8 cellular contexts compared by ENCODE assay signal in the genomic region with DNA sequence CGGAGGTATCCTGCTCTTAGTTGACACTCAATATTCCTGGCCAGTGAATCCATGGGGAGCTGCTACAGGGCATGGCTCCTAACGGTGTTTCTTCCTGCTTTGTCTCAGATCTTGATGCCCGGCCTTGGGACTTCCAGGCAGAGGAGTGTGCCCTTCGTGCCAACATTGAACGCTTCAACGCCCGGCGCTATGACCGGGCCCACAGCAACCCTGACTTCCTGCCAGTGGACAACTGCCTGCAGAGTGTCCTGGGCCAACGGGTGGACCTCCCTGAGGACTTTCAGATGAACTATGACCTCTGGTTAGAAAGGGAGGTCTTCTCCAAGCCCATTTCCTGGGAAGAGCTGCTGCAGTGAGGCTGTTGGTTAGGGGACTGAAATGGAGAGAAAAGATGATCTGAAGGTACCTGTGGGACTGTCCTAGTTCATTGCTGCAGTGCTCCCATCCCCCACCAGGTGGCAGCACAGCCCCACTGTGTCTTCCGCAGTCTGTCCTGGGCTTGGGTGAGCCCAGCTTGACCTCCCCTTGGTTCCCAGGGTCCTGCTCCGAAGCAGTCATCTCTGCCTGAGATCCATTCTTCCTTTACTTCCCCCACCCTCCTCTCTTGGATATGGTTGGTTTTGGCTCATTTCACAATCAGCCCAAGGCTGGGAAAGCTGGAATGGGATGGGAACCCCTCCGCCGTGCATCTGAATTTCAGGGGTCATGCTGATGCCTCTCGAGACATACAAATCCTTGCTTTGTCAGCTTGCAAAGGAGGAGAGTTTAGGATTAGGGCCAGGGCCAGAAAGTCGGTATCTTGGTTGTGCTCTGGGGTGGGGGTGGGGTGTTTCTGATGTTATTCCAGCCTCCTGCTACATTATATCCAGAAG. TPM values are rescaled to one million over a fixed set of nuclear protein-coding genes. Genes with fewer than 3 reads are reported as not detected.
DNase-seq lines count a peak whose midpoint lies in the region; ATAC-seq and TF ChIP-seq lines count a peak whose summit lies in the region.

No MANE protein-coding gene starts in this region.

- H3K4me3 ChIP-seq in Panc1 (ENCODE audit: low read depth in 2 of 2, low read length in 2 of 2) (no peak overlapping the region), fibroblast of villous mesenchyme (ENCODE audit: low read depth, low read length) (no peak overlapping the region), ovary (no peak overlapping the region), vagina (no peak overlapping the region)

- H3K9me3 ChIP-seq in Panc1 (ENCODE audit: control insufficient read depth, insufficient read depth, low read depth, low read length): no peaks in the 10 kb centered on the region
- no peaks in the 10 kb centered on the region for H3K9me3 ChIP-seq in ovary
- H3K9me3 ChIP-seq in vagina: no peaks in the 10 kb centered on the region

- CTCF ChIA-PET in Panc1 (lab: Charles Lee): interaction anchor here (0.6 to 1.9 kb wide), 4 partner anchors 9 to 87 kb away, joined by 3 to 13 read pairs (median 9); no protein-coding TSS in a partner anchor

- POLR2A ChIA-PET in Panc1 (lab: Charles Lee): no interaction called here

- H3K36me3 ChIP-seq in Panc1 (ENCODE audit: control insufficient read depth, insufficient read depth, low read length) (peaks cover 7% of the 10 kb centered on the region), ovary (no peaks in the 10 kb centered on the region), vagina (peaks cover 8 to 92% of the 10 kb centered on the region in 2 donors)

- 50 to 58% (median 56%) methylated on average over 16 of the region's 16 CpGs for WGBS in ovary, 3 donors

- intact Hi-C loops in Panc1 (cut with micrococcal nuclease; ENCODE audit: unreplicated experiment) (no loop called here), ovary (cut with DNase I) (loop anchor here (2.0 to 10.0 kb wide), 3 partner anchors 51 to 54 kb away; no protein-coding TSS in a partner anchor), vagina (cut with DNase I) (loop anchor here (5.0 kb wide), 1 partner anchor 54 kb away; no protein-coding TSS in a partner anchor)

- peak; percentile 45 for ATAC-seq in GM19351 (IDR thresholded peaks at IDR 0.05; ENCODE audit: unreplicated experiment)
- ATAC-seq in Panc1: peak; percentile 85

- BruUV-seq in Panc1 (replicated peaks; lab: Mats Ljungman, UMichigan): no TSS peak

- H3K4me1 ChIP-seq in Panc1 (ENCODE audit: control insufficient read depth, insufficient read depth, low read length) (no peaks in the 10 kb centered on the region), ovary (ENCODE audit: insufficient read depth) (no peaks in the 10 kb centered on the region), vagina (peaks cover 6% of the 10 kb centered on the region)

- DNase-seq in Ammon's horn (ENCODE audit: low spot score) (peak; percentile 74), Panc1 (ENCODE audit: low read depth, low spot score) (peak; percentile 64), activated T-helper 1 cell treated with Interleukin-2 at 50 U/mL for 16 hours (ENCODE audit: low read depth) (peak; percentile 46), fibroblast of villous mesenchyme (ENCODE audit: low read depth) (peak; percentile 43), ovary (peak; percentile 58 to 85 (median 78)), vagina (ENCODE audit: extremely low spot score in 2 of 2) (no peak), GOT3 (lab: John Stamatoyannopoulos, UW) (no peak)

- no peak for TF ChIP-seq EP300 in ovary (IDR thresholded peaks at IDR 0.05)

- H3K27ac ChIP-seq in Panc1 (ENCODE audit: low read length) (no peak overlapping the region), ovary (no peak overlapping the region), vagina (no peak overlapping the region)

- TF ChIP-seq POLR2A in ovary (IDR thresholded peaks at IDR 0.05) (no peak), vagina (IDR thresholded peaks at IDR 0.05) (no peak)

- in situ Hi-C loops in Panc1 (cut with HindIII; ENCODE audit: low pct_unique_long_range_greater_than_20kb, low sequenced_read_pairs): no loop called here

- H3K27me3 ChIP-seq in Panc1 (ENCODE audit: control insufficient read depth, insufficient read depth, low read length) (no peaks in the 10 kb centered on the region), ovary (no peaks in the 10 kb centered on the region), vagina (no peaks in the 10 kb centered on the region)

- peak; percentile 92 for TF ChIP-seq CTCF in Panc1 (IDR thresholded peaks at IDR 0.05)
- peak; percentile 98 for TF ChIP-seq CTCF in fibroblast of villous mesenchyme (IDR thresholded peaks at IDR 0.05; ENCODE audit: insufficient read depth, low read depth, low read length)
- peak; percentile 86 to 94 (median 87) for TF ChIP-seq CTCF in ovary (IDR thresholded peaks at IDR 0.05)
- peak; percentile 65 to 93 (median 82) for TF ChIP-seq CTCF in vagina (IDR thresholded peaks at IDR 0.05)

RNA-seq across cellular contexts. Expression of gene ALX3, which starts 16.7 kb away (rescaled TPM):
- total RNA-seq in Panc1 (2021; ENCODE audit: unreplicated experiment) (not detected), fibroblast of villous mesenchyme (not detected in 2 replicates), ovary (under 1 TPM in 4 of 7 donors, not detected in 3; 0.12 to 0.43 (median 0.29) TPM), vagina (not detected)
- not detected for polyA plus RNA-seq in Panc1 (2012; ENCODE audit: insufficient read length)
- under 1 TPM in 1 of 2 donors, not detected in 1; 0.36 TPM for polyA plus RNA-seq in ovary

RNA-seq across cellular contexts. Expression of gene STRIP1, which starts 19.4 kb away (rescaled TPM):
- total RNA-seq in Panc1 (2021; ENCODE audit: unreplicated experiment) (26.1 TPM), fibroblast of villous mesenchyme (48.3 and 52.2 TPM in 2 replicates), ovary (10 to 100 TPM; 35.1 to 46.7 (median 45.5) TPM), vagina (40.8 TPM)
- 16.4 TPM for polyA plus RNA-seq in Panc1 (2012; ENCODE audit: insufficient read length)
- polyA plus RNA-seq in ovary: 10 to 100 TPM; 21.6 to 27.4 TPM

RNA-seq across cellular contexts. Expression of gene UBL4B, which starts 58.5 kb away (rescaled TPM):
- total RNA-seq in Panc1 (2021; ENCODE audit: unreplicated experiment) (not detected), fibroblast of villous mesenchyme (under 0.01 TPM in 1 of 2 replicates, not detected in the other), ovary (not detected), vagina (not detected)
- polyA plus RNA-seq in Panc1 (2012; ENCODE audit: insufficient read length): not detected
- under 1 TPM in 1 of 2 donors, not detected in 1; 0.31 TPM for polyA plus RNA-seq in ovary

Comparison
In these comparisons a context has a peak if more than half of its experiments do, and no peak if none do; other contexts are left out.
1. DNase-seq: peak in Ammon's horn (single experiment), Panc1 (single experiment), activated T-helper 1 cell treated with Interleukin-2 at 50 U/mL for 16 hours (single experiment), fibroblast of villous mesenchyme (single experiment) and ovary (5 of 5); none in vagina (0 of 2) and GOT3 (single experiment).
2. Peak in every context shown above with its lines, with median percentiles within 50 percentile points of each other: CTCF ChIP-seq.